12 cellular contexts compared by ENCODE assay signal in genomic region chr2:41966920-41967319, GRCh38.
DNase-seq lines count a peak whose midpoint lies in the region; ATAC-seq and TF ChIP-seq lines count a peak whose summit lies in the region.
"Had no signal": no experiment of that assay in that cellular context is flagged by ENCODE, and none has a peak within 500 bp of the region (broad histone marks: within the 10 kb centered on the region; RNA-seq: fewer than 3 reads in every experiment).

No MANE protein-coding gene starts in this region.

- DNase-seq in M059J (ENCODE audit: low read depth) (peak; percentile 62), mammary epithelial cell (no peak), medulla oblongata (ENCODE audit: extremely low spot score) (peak; percentile 91), substantia nigra (lab: John Stamatoyannopoulos, UW) (peak in 36 of 49 donors; percentile 37 to 89 (median 60)), DMS114 treated with DMSO at 0.1 percent for 48 hours (lab: John Stamatoyannopoulos, UW; ENCODE audit: unreplicated experiment) (no peak)
- no peak for DNase-seq in stimulated activated effector memory CD8-positive, alpha-beta T cell treated with anti-CD3 and anti-CD28 coated beads, Interleukin-12 subunit alpha, Interleukin-12 subunit beta, amount 100 ng/mL, for 72 hours (ENCODE audit: low spot score in 2 of 2)
- DNase-seq: activated T-cell treated with anti-CD3 and anti-CD28 coated beads, Interleukin-2, amount 50 U/mL, for 1 hour; NCI-H187; T-helper 1 cell had no signal

- no peak overlapping the region for H2AFZ ChIP-seq in mammary epithelial cell (ENCODE audit: low read depth, low read length)

- CTCF ChIA-PET in mammary epithelial cell (lab: Charles Lee; ENCODE audit: low non-redundant PET) = no interaction called here

- H3K27me3 ChIP-seq in mammary epithelial cell (ENCODE audit: insufficient read depth, low read length) = peaks cover 3% of the 10 kb centered on the region

- no peak overlapping the region for H3K27ac Mint-ChIP-seq in stimulated activated effector memory CD8-positive, alpha-beta T cell treated with anti-CD3 and anti-CD28 coated beads, Interleukin-12 subunit alpha, Interleukin-12 subunit beta, amount 100 ng/mL, for 72 hours

- no peak overlapping the region for H3K9ac ChIP-seq in mammary epithelial cell (ENCODE audit: insufficient read depth, low read length)

- H3K79me2 ChIP-seq in mammary epithelial cell (ENCODE audit: insufficient read depth, low read length) = no peaks in the 10 kb centered on the region

- peak overlapping the region; percentile 48 for H3K4me2 ChIP-seq in mammary epithelial cell (ENCODE audit: insufficient read depth, low read depth, low read length)

- TF ChIP-seq CTCF in mammary epithelial cell (conservative IDR thresholded peaks at IDR 0.05 in 1 of 2, IDR thresholded peaks at IDR 0.05 in 1 of 2; ENCODE audit: extremely low read depth in 1 of 2, insufficient read depth in 1 of 2, low read depth in 1 of 2, low read length in 2 of 2) = no peak

- H3K9me3 Mint-ChIP-seq in stimulated activated effector memory CD8-positive, alpha-beta T cell treated with anti-CD3 and anti-CD28 coated beads, Interleukin-12 subunit alpha, Interleukin-12 subunit beta, amount 100 ng/mL, for 72 hours = no peaks in the 10 kb centered on the region

- no peak overlapping the region for H3K27ac ChIP-seq in mammary epithelial cell (ENCODE audit: insufficient read depth, low read depth, low read length)
- peak overlapping the region; percentile 76 for H3K27ac ChIP-seq in substantia nigra (ENCODE audit: low read depth, low read length, poor library complexity, severe bottlenecking)
- H3K27ac ChIP-seq: neutrophil had no signal

- intact Hi-C loops in mammary epithelial cell (cut with micrococcal nuclease) = no loop called here

- ATAC-seq in stimulated activated effector memory CD8-positive, alpha-beta T cell treated with anti-CD3 and anti-CD28 coated beads, Interleukin-12 subunit alpha, Interleukin-12 subunit beta, amount 100 ng/mL, for 72 hours = no peak
- ATAC-seq in HG02840 (IDR thresholded peaks at IDR 0.05; ENCODE audit: low FRiP score, unreplicated experiment) = no peak
- no peak for ATAC-seq in HG02981 (IDR thresholded peaks at IDR 0.05; ENCODE audit: unreplicated experiment)

- no peak overlapping the region for H3K4me3 Mint-ChIP-seq in stimulated activated effector memory CD8-positive, alpha-beta T cell treated with anti-CD3 and anti-CD28 coated beads, Interleukin-12 subunit alpha, Interleukin-12 subunit beta, amount 100 ng/mL, for 72 hours

- no peaks in the 10 kb centered on the region for H3K36me3 Mint-ChIP-seq in stimulated activated effector memory CD8-positive, alpha-beta T cell treated with anti-CD3 and anti-CD28 coated beads, Interleukin-12 subunit alpha, Interleukin-12 subunit beta, amount 100 ng/mL, for 72 hours

- H3K4me3 ChIP-seq in mammary epithelial cell (replicated peaks in 1 of 3; ENCODE audit: insufficient read depth in 1 of 3, low read depth in 2 of 3, low read length in 3 of 3) = no peak overlapping the region

- dilution Hi-C loops in mammary epithelial cell (cut with HindIII; ENCODE audit: low sequenced_read_pairs) = no loop called here

- WGBS in mammary epithelial cell (ENCODE audit: low coverage, missing lambda C conversion rate) = 66% methylated on average over 7 of the region's 8 CpGs

- H4K20me1 ChIP-seq in mammary epithelial cell (ENCODE audit: insufficient read depth, low read length) = no peaks in the 10 kb centered on the region

- no peaks in the 10 kb centered on the region for H3K36me3 ChIP-seq in mammary epithelial cell (ENCODE audit: insufficient read depth, low read length)
- H3K36me3 ChIP-seq: neutrophil had no signal

- H3K4me1 ChIP-seq in mammary epithelial cell (ENCODE audit: insufficient read depth, low read length) = peaks cover 13% of the 10 kb centered on the region

- in situ Hi-C loops in mammary epithelial cell (cut with MboI; ENCODE audit: low sequenced_read_pairs in 2 of 2) = no loop called here

- H3K9me3 ChIP-seq in mammary epithelial cell (replicated peaks; ENCODE audit: insufficient read depth, low read length) = no peaks in the 10 kb centered on the region
- H3K9me3 ChIP-seq: neutrophil had no signal

- peaks cover 12% of the 10 kb centered on the region for H3K4me1 Mint-ChIP-seq in stimulated activated effector memory CD8-positive, alpha-beta T cell treated with anti-CD3 and anti-CD28 coated beads, Interleukin-12 subunit alpha, Interleukin-12 subunit beta, amount 100 ng/mL, for 72 hours

- BruUV-seq in mammary epithelial cell (replicated peaks; lab: Mats Ljungman, UMichigan) = no TSS peak

Comparison
In these comparisons a context has a peak if more than half of its experiments do, and no peak if none do; other contexts are left out.
1. DNase-seq: peak in M059J (single experiment), medulla oblongata (single experiment) and substantia nigra (36 of 49); none in mammary epithelial cell (single experiment), stimulated activated effector memory CD8-positive, alpha-beta T cell treated with anti-CD3 and anti-CD28 coated beads, Interleukin-12 subunit alpha, Interleukin-12 subunit beta, amount 100 ng/mL, for 72 hours (0 of 2) and DMS114 treated with DMSO at 0.1 percent for 48 hours (single experiment).